In the genomic region with DNA sequence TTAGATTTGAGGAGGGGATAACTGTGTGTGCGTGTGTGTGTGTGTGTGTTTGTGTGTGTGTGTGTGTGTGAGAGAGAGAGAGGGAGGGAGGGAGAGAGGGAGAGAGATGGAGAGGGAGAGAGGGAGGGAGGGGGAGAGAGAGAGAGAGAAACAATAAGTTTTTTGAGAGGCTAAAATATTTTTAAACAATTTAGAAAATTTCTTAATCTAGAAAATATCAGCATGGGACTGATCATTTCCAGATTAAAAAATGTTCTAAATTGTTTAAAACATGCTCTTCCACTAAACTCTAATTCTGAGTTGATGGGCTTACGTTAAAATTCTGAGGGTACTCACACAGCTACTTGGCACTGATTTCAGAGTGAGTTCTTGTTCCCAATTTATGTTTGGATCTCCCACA, we compare ENCODE assay signal across 31 cellular contexts.
"Had no signal": no experiment of that assay in that cellular context is flagged by ENCODE, and none has a peak within 500 bp of the region (broad histone marks: within the 10 kb centered on the region; RNA-seq: fewer than 3 reads in every experiment).

No MANE protein-coding gene starts in this region.

- ATAC-seq: activated naive CD4-positive, alpha-beta T cell treated with anti-CD3 and anti-CD28 coated beads, Interleukin-2, amount 50 U/mL, for 72 hours; activated T-cell treated with anti-CD3 and anti-CD28 coated beads, Interleukin-2, amount 50 U/mL, for 72 hours; WTC11 had no signal

- H3K27ac ChIP-seq: ascending aorta, breast epithelium, cardiac muscle cell, colonic mucosa, epithelial cell of prostate, esophagus squamous epithelium, VCaP had no signal

- H3K4me3 ChIP-seq: ascending aorta, breast epithelium, cardiac muscle cell, colonic mucosa, esophagus squamous epithelium had no signal

- DNase-seq: activated CD4-positive, alpha-beta memory T cell treated with anti-CD3 and anti-CD28 coated beads, Interleukin-2, amount 10 ng/mL, durations not matched to agents 7 days and 5 days; activated CD4-positive, alpha-beta T cell treated with anti-CD3 and anti-CD28 coated beads for 1 hour; activated CD4-positive, alpha-beta T cell treated with anti-CD3 and anti-CD28 coated beads for 4 hours; activated CD4-positive, alpha-beta T cell treated with anti-CD3 and anti-CD28 coated beads, Interleukin-2, amount 10 ng/mL, durations not matched to agents 7 days and 5 days; activated CD4-positive, alpha-beta T cell treated with anti-CD3 and anti-CD28 coated beads, Interleukin-2, amount 50 U/mL, for 4 hours; activated CD8-positive, alpha-beta memory T cell treated with anti-CD3 and anti-CD28 coated beads, Interleukin-2, amount 50 U/mL, for 48 hours; activated gamma-delta T cell; activated naive CD4-positive, alpha-beta T cell; activated naive CD4-positive, alpha-beta T cell treated with anti-CD3 and anti-CD28 coated beads, Interleukin-2, amount 10 ng/mL, durations not matched to agents 7 days and 5 days; activated naive CD8-positive, alpha-beta T cell treated with anti-CD3 and anti-CD28 coated beads, Interleukin-2, amount 10 ng/mL, durations not matched to agents 7 days and 5 days; activated T-cell treated with anti-CD3 and anti-CD28 coated beads for 4 hours; activated T-cell treated with anti-CD3 and anti-CD28 coated beads, Interleukin-2, amount 50 U/mL, for 24 hours; activated T-cell treated with anti-CD3 and anti-CD28 coated beads, Interleukin-2, amount 50 U/mL, for 72 hours; central memory CD4-positive, alpha-beta T cell; cerebellar nuclear complex; colonic mucosa; effector CD8-positive, alpha-beta T cell; esophagus squamous epithelium; foreskin fibroblast; head of caudate nucleus; T-helper 2 cell had no signal

- H3K27me3 ChIP-seq: ascending aorta, breast epithelium, cardiac muscle cell, colonic mucosa, esophagus squamous epithelium had no signal

- H3K36me3 ChIP-seq: ascending aorta, breast epithelium, cardiac muscle cell, colonic mucosa, esophagus squamous epithelium had no signal

- FAIRE-seq: endometrium, endothelial cell of umbilical vein, frontal cortex had no signal

- H3K9me3 ChIP-seq: ascending aorta, breast epithelium, colonic mucosa, esophagus squamous epithelium had no signal

- H3K4me1 ChIP-seq: ascending aorta, breast epithelium, colonic mucosa, esophagus squamous epithelium had no signal
